Comparison of ENCODE assay signal across 3 cellular contexts in genomic region chr1:199644912-199645311, GRCh38.
"Had no signal": no experiment of that assay in that cellular context is flagged by ENCODE, and none has a peak within 500 bp of the region (broad histone marks: within the 10 kb centered on the region; RNA-seq: fewer than 3 reads in every experiment).

No MANE protein-coding gene starts in this region.

- DNase-seq: GDM1, GF-D8 had no signal

- ATAC-seq: GM12878 had no signal
